Comparison of ENCODE assay signal across 13 cellular contexts in the genomic region with DNA sequence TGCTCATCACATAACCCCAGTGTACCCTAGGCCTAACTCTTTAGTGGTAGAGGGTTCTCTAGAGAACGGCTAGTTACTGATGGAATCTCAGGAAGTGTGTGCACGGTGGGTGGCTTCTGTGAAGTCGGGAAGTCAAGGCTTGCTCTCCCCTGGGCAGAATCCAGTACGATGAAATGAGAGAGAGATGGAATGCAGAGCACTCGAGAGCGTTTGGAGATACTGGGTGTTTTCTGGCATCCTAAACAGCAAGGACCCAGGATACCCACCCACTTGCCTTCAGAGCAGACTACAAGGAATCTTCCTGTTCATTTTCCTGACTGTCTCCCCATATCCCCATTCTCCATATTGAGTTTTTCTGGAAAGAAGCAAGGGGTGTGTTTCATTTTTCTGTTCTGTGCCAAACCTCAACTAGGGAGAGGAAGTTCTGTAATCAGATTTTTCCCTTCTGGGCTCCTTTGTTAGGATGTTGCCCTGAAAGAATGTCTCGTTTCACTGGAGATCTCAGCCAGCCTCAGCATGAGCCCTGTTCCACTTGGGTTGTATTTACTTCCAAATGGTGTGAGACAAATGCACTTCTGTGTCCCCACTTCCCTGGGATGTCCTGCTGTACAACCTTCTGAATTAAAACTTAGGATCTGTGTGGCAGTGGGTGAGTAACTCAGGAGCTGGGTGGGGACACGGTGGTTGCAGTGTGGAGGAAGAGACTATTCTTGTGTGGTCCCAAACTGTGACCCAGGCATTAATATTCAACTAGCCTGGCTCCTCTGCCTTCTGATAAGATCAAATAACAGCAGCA.
A peak's percentile ranks its signal among the peaks of the same experiment; 100 is the strongest.
DNase-seq lines count a peak whose midpoint lies in the region; ATAC-seq, FAIRE-seq and TF ChIP-seq lines count a peak whose summit lies in the region.
"Had no signal": no experiment of that assay in that cellular context is flagged by ENCODE, and none has a peak within 500 bp of the region (broad histone marks: within the 10 kb centered on the region; RNA-seq: fewer than 3 reads in every experiment).

No MANE protein-coding gene starts in this region.

- no peak overlapping the region for H3K27ac ChIP-seq in CD4-positive, alpha-beta T cell (ENCODE audit: low read depth, low read length)
- H3K27ac ChIP-seq in KOPT-K1 (ENCODE audit: low read depth, low read length, poor library complexity, severe bottlenecking), result peak overlapping the region; percentile 66
- no peak overlapping the region for H3K27ac ChIP-seq in naive thymus-derived CD4-positive, alpha-beta T cell (ENCODE audit: low read depth, low read length)
- no peak overlapping the region for H3K27ac ChIP-seq in small intestine (ENCODE audit: low read depth in 1 of 2, low read length in 1 of 2)
- H3K27ac ChIP-seq: testis had no signal

- H3K4me1 ChIP-seq in naive thymus-derived CD4-positive, alpha-beta T cell (ENCODE audit: control insufficient read depth in 2 of 2, insufficient read depth in 2 of 2, low read length in 2 of 2), result peaks cover 22 to 27% of the 10 kb centered on the region in 2 donors
- H3K4me1 ChIP-seq in small intestine (ENCODE audit: control insufficient read depth in 2 of 2, insufficient read depth in 1 of 2, low read depth in 1 of 2, low read length in 1 of 2), result peaks cover 0 to 3% of the 10 kb centered on the region in 2 donors

- H3K36me3 ChIP-seq in KOPT-K1 (ENCODE audit: insufficient read depth, low read length) (no peaks in the 10 kb centered on the region), small intestine (ENCODE audit: control insufficient read depth in 2 of 2, insufficient read depth in 2 of 2, low read length in 2 of 2) (no peaks in the 10 kb centered on the region)
- no peaks in the 10 kb centered on the region for H3K36me3 ChIP-seq in naive thymus-derived CD4-positive, alpha-beta T cell (ENCODE audit: control insufficient read depth in 2 of 3, insufficient read depth in 3 of 3, low read length in 3 of 3)

- no peaks in the 10 kb centered on the region for H3K9me3 Mint-ChIP-seq in CD4-positive, alpha-beta T cell
- H3K9me3 Mint-ChIP-seq in naive thymus-derived CD4-positive, alpha-beta T cell, result no peaks in the 10 kb centered on the region
- H3K9me3 Mint-ChIP-seq in progenitor cell of endocrine pancreas (ENCODE audit: low read depth), result no peaks in the 10 kb centered on the region
- no peaks in the 10 kb centered on the region for H3K9me3 Mint-ChIP-seq in activated CD4-positive, alpha-beta T cell treated with anti-CD3 and anti-CD28 coated beads, Interleukin-2, amount 10 ng/mL, durations not matched to agents 24 days and 14 days
- H3K9me3 Mint-ChIP-seq: activated naive CD4-positive, alpha-beta T cell treated with anti-CD3 and anti-CD28 coated beads for 36 hours had no signal

- no peak for FAIRE-seq in small intestine (lab: Jason Lieb, UNC)

- no peak for DNase-seq in CD4-positive, alpha-beta T cell
- DNase-seq in choroid plexus epithelial cell (ENCODE audit: low read depth), result peak; percentile 70
- no peak for DNase-seq in naive thymus-derived CD4-positive, alpha-beta T cell
- no peak for DNase-seq in small intestine
- DNase-seq in progenitor cell of endocrine pancreas (ENCODE audit: low spot score, unreplicated experiment), result no peak
- no peak for DNase-seq in activated CD4-positive, alpha-beta T cell treated with anti-CD3 and anti-CD28 coated beads, Interleukin-2, amount 10 ng/mL, durations not matched to agents 24 days and 14 days
- DNase-seq in left colon, result no peak
- DNase-seq: Karpas-422, nucleus accumbens, testis had no signal

- H3K4me1 Mint-ChIP-seq in CD4-positive, alpha-beta T cell (ENCODE audit: low read depth), result peaks cover 52% of the 10 kb centered on the region
- peaks cover 28 to 43% (median 39%) of the 10 kb centered on the region in 7 donors for H3K4me1 Mint-ChIP-seq in naive thymus-derived CD4-positive, alpha-beta T cell
- peaks cover 1% of the 10 kb centered on the region for H3K4me1 Mint-ChIP-seq in progenitor cell of endocrine pancreas (ENCODE audit: low read depth)
- peaks cover 37% of the 10 kb centered on the region for H3K4me1 Mint-ChIP-seq in activated CD4-positive, alpha-beta T cell treated with anti-CD3 and anti-CD28 coated beads, Interleukin-2, amount 10 ng/mL, durations not matched to agents 24 days and 14 days

- no peak overlapping the region for H3K4me3 Mint-ChIP-seq in CD4-positive, alpha-beta T cell
- H3K4me3 Mint-ChIP-seq in naive thymus-derived CD4-positive, alpha-beta T cell, result peak overlapping the region in 7 of 10 donors; percentile 42 to 77 (median 63)
- H3K4me3 Mint-ChIP-seq in progenitor cell of endocrine pancreas (ENCODE audit: low read depth), result no peak overlapping the region
- H3K4me3 Mint-ChIP-seq in activated CD4-positive, alpha-beta T cell treated with anti-CD3 and anti-CD28 coated beads, Interleukin-2, amount 10 ng/mL, durations not matched to agents 24 days and 14 days, result no peak overlapping the region

- CTCF ChIA-PET in CD4-positive, alpha-beta T cell (lab: Charles Lee), result interaction anchor here (1.4 kb wide), 1 partner anchor 222 kb away, joined by 3 read pairs; no protein-coding TSS in a partner anchor
- CTCF ChIA-PET in naive thymus-derived CD4-positive, alpha-beta T cell (lab: Charles Lee), result no interaction called here

- WGBS in small intestine, 3 donors, result 48 to 74% (median 68%) methylated on average over 8 of the region's 8 CpGs

- no peaks in the 10 kb centered on the region for H3K27me3 ChIP-seq in CD4-positive, alpha-beta T cell (ENCODE audit: control insufficient read depth, insufficient read depth, low read length)
- H3K27me3 ChIP-seq in naive thymus-derived CD4-positive, alpha-beta T cell (ENCODE audit: control insufficient read depth in 2 of 2, insufficient read depth in 2 of 2, low read length in 2 of 2), result no peaks in the 10 kb centered on the region
- H3K27me3 ChIP-seq in small intestine (ENCODE audit: control insufficient read depth in 2 of 2, insufficient read depth in 2 of 2, low read length in 2 of 2), result no peaks in the 10 kb centered on the region
- H3K27me3 ChIP-seq: testis had no signal

- H3K27me3 Mint-ChIP-seq in CD4-positive, alpha-beta T cell, result no peaks in the 10 kb centered on the region
- H3K27me3 Mint-ChIP-seq in naive thymus-derived CD4-positive, alpha-beta T cell, result no peaks in the 10 kb centered on the region
- H3K27me3 Mint-ChIP-seq in progenitor cell of endocrine pancreas, result peaks cover 4% of the 10 kb centered on the region
- no peaks in the 10 kb centered on the region for H3K27me3 Mint-ChIP-seq in activated CD4-positive, alpha-beta T cell treated with anti-CD3 and anti-CD28 coated beads, Interleukin-2, amount 10 ng/mL, durations not matched to agents 24 days and 14 days
- H3K27me3 Mint-ChIP-seq: activated CD4-positive, alpha-beta T cell treated with anti-CD3 and anti-CD28 coated beads for 36 hours had no signal

- H3K4me3 ChIP-seq in choroid plexus epithelial cell (ENCODE audit: low read depth, low read length), result no peak overlapping the region
- H3K4me3 ChIP-seq in naive thymus-derived CD4-positive, alpha-beta T cell (ENCODE audit: low read length), result no peak overlapping the region
- no peak overlapping the region for H3K4me3 ChIP-seq in small intestine (ENCODE audit: low read depth in 1 of 2, low read length in 2 of 2)
- H3K4me3 ChIP-seq: testis had no signal

- no peak for TF ChIP-seq CTCF in CD4-positive, alpha-beta T cell (IDR thresholded peaks at IDR 0.05)
- no peak for TF ChIP-seq CTCF in choroid plexus epithelial cell (conservative IDR thresholded peaks at IDR 0.05; ENCODE audit: low read depth, low read length)
- TF ChIP-seq CTCF in progenitor cell of endocrine pancreas (IDR thresholded peaks at IDR 0.05; ENCODE audit: unreplicated experiment), result no peak

- no peaks in the 10 kb centered on the region for H3K9me3 ChIP-seq in CD4-positive, alpha-beta T cell (ENCODE audit: control insufficient read depth, low read length)
- H3K9me3 ChIP-seq in KOPT-K1 (ENCODE audit: insufficient read depth, low read length, poor library complexity, severe bottlenecking) (no peaks in the 10 kb centered on the region), small intestine (ENCODE audit: control insufficient read depth, low read depth) (no peaks in the 10 kb centered on the region)
- no peaks in the 10 kb centered on the region for H3K9me3 ChIP-seq in naive thymus-derived CD4-positive, alpha-beta T cell (ENCODE audit: control insufficient read depth in 2 of 3, low read length in 3 of 3)
- H3K9me3 ChIP-seq: testis had no signal

- H3K27ac Mint-ChIP-seq in CD4-positive, alpha-beta T cell, result peak overlapping the region; percentile 77
- peak overlapping the region in 3 of 9 donors; percentile 49 to 86 (median 67) for H3K27ac Mint-ChIP-seq in naive thymus-derived CD4-positive, alpha-beta T cell
- no peak overlapping the region for H3K27ac Mint-ChIP-seq in progenitor cell of endocrine pancreas
- no peak overlapping the region for H3K27ac Mint-ChIP-seq in activated CD4-positive, alpha-beta T cell treated with anti-CD3 and anti-CD28 coated beads, Interleukin-2, amount 10 ng/mL, durations not matched to agents 24 days and 14 days

- no peaks in the 10 kb centered on the region for H3K36me3 Mint-ChIP-seq in CD4-positive, alpha-beta T cell (ENCODE audit: low read depth)
- H3K36me3 Mint-ChIP-seq in naive thymus-derived CD4-positive, alpha-beta T cell, result peaks cover 0 to 3% (median 0%) of the 10 kb centered on the region in 5 donors
- no peaks in the 10 kb centered on the region for H3K36me3 Mint-ChIP-seq in progenitor cell of endocrine pancreas (ENCODE audit: insufficient read depth)
- H3K36me3 Mint-ChIP-seq in activated CD4-positive, alpha-beta T cell treated with anti-CD3 and anti-CD28 coated beads, Interleukin-2, amount 10 ng/mL, durations not matched to agents 24 days and 14 days (ENCODE audit: low read depth), result no peaks in the 10 kb centered on the region

- POLR2A ChIA-PET in CD4-positive, alpha-beta T cell (lab: Charles Lee), result interaction anchor here (1.3 to 1.9 kb wide), 4 partner anchors 8 to 77 kb away, joined by 4 to 21 read pairs (median 5); no protein-coding TSS in a partner anchor
- POLR2A ChIA-PET in naive thymus-derived CD4-positive, alpha-beta T cell (lab: Charles Lee), result interaction anchor here (0.6 to 1.6 kb wide), 3 partner anchors 8 to 72 kb away, joined by 3 to 7 read pairs (median 3); no protein-coding TSS in a partner anchor

- intact Hi-C loops in CD4-positive, alpha-beta T cell (cut with DNase I, micrococcal nuclease), result loop anchor here (2.0 to 5.0 kb wide), 2 partner anchors 76 to 281 kb away; no protein-coding TSS in a partner anchor
- intact Hi-C loops in naive thymus-derived CD4-positive, alpha-beta T cell (cut with micrococcal nuclease), result loop anchor here (1.0 to 2.0 kb wide), 2 partner anchors 76 to 77 kb away; no protein-coding TSS in a partner anchor
- intact Hi-C loops in activated CD4-positive, alpha-beta T cell treated with anti-CD3 and anti-CD28 coated beads, Interleukin-2, amount 10 ng/mL, durations not matched to agents 24 days and 14 days (cut with micrococcal nuclease), result loop anchor here (2.0 to 10.0 kb wide), 3 partner anchors 74 to 279 kb away; no protein-coding TSS in a partner anchor
- intact Hi-C loops in left colon (cut with DNase I, micrococcal nuclease), result no loop called here

- no peak for ATAC-seq in CD4-positive, alpha-beta T cell (ENCODE audit: poor library complexity)
- ATAC-seq in naive thymus-derived CD4-positive, alpha-beta T cell, result no peak
- ATAC-seq in left colon, result no peak

Comparison
In these comparisons a context has a peak if more than half of its experiments do, and no peak if none do; other contexts are left out.
1. H3K4me3 Mint-ChIP-seq: peak in naive thymus-derived CD4-positive, alpha-beta T cell (7 of 10); none in CD4-positive, alpha-beta T cell (single experiment), progenitor cell of endocrine pancreas (single experiment) and activated CD4-positive, alpha-beta T cell treated with anti-CD3 and anti-CD28 coated beads, Interleukin-2, amount 10 ng/mL, durations not matched to agents 24 days and 14 days (single experiment).
2. intact Hi-C loops: an anchor here in CD4-positive, alpha-beta T cell (2.0 to 5.0 kb wide), naive thymus-derived CD4-positive, alpha-beta T cell (1.0 to 2.0 kb wide) and activated CD4-positive, alpha-beta T cell treated with anti-CD3 and anti-CD28 coated beads, Interleukin-2, amount 10 ng/mL, durations not matched to agents 24 days and 14 days (2.0 to 10.0 kb wide); none called in left colon.